Comparison of ENCODE assay signal across 8 cellular contexts in genomic region chr7:69932034-69932628, GRCh38.
DNase-seq lines count a peak whose midpoint lies in the region; ATAC-seq, FAIRE-seq and TF ChIP-seq lines count a peak whose summit lies in the region.

No MANE protein-coding gene starts in this region.

- no peaks in the 10 kb centered on the region for H3K9me3 ChIP-seq in thoracic aorta
- no peaks in the 10 kb centered on the region for H3K9me3 ChIP-seq in effector memory CD4-positive, alpha-beta T cell (ENCODE audit: control insufficient read depth, low read length)

- H3K27me3 ChIP-seq in thoracic aorta (replicated peaks; ENCODE audit: insufficient read depth): no peaks in the 10 kb centered on the region
- no peaks in the 10 kb centered on the region for H3K27me3 ChIP-seq in effector memory CD4-positive, alpha-beta T cell (replicated peaks; ENCODE audit: control insufficient read depth, insufficient read depth, low read length, poor library complexity, severe bottlenecking)

- no peaks in the 10 kb centered on the region for H3K4me1 Mint-ChIP-seq in activated T-helper 17 cell treated with anti-CD3 and anti-CD28 coated beads, Interleukin-2, amount 50 U/mL, for 72 hours

- H3K4me1 ChIP-seq in thoracic aorta (ENCODE audit: control insufficient read depth in 1 of 2, low read depth in 2 of 2): no peaks in the 10 kb centered on the region
- no peaks in the 10 kb centered on the region for H3K4me1 ChIP-seq in effector memory CD4-positive, alpha-beta T cell (ENCODE audit: control insufficient read depth, insufficient read depth, low read length, poor library complexity, severe bottlenecking)

- no peak overlapping the region for H3K27ac Mint-ChIP-seq in activated T-helper 17 cell treated with anti-CD3 and anti-CD28 coated beads, Interleukin-2, amount 50 U/mL, for 72 hours

- FAIRE-seq in D721Med (lab: Jason Lieb, UNC): peak; percentile 38

- H3K36me3 Mint-ChIP-seq in activated T-helper 17 cell treated with anti-CD3 and anti-CD28 coated beads, Interleukin-2, amount 50 U/mL, for 72 hours (ENCODE audit: low read depth): no peaks in the 10 kb centered on the region

- H3K27ac ChIP-seq in VCaP (no peak overlapping the region), thoracic aorta (no peak overlapping the region)
- no peak overlapping the region for H3K27ac ChIP-seq in effector memory CD4-positive, alpha-beta T cell (ENCODE audit: insufficient read depth, low read length, poor library complexity, severe bottlenecking)

- H3K27me3 Mint-ChIP-seq in activated T-helper 17 cell treated with anti-CD3 and anti-CD28 coated beads, Interleukin-2, amount 50 U/mL, for 72 hours: no peaks in the 10 kb centered on the region

- peak; percentile 88 for TF ChIP-seq CTCF in D721Med (IDR thresholded peaks at IDR 0.05; ENCODE audit: insufficient read depth, missing control alignments)
- TF ChIP-seq CTCF in VCaP (conservative IDR thresholded peaks at IDR 0.05): peak; percentile 95
- TF ChIP-seq CTCF in thoracic aorta (IDR thresholded peaks at IDR 0.05): peak; percentile 46

- ATAC-seq in thoracic aorta (ENCODE audit: insufficient number of reproducible peaks, low FRiP score, low read depth): no peak
- ATAC-seq in activated T-helper 17 cell treated with anti-CD3 and anti-CD28 coated beads, Interleukin-2, amount 50 U/mL, for 72 hours (replicated peaks): no peak

- DNase-seq in D721Med (ENCODE audit: insufficient read length, low spot score) (no peak), MV-4-11 (lab: John Stamatoyannopoulos, UW) (peak; percentile 9), iPS-NIHi7 (ENCODE audit: extremely low spot score) (peak; percentile 43), thoracic aorta (ENCODE audit: low spot score) (no peak)
- DNase-seq in stimulated activated CD4-positive, alpha-beta T cell treated with anti-CD3 and anti-CD28 coated beads, Interleukin-1b, Interleukin-23, amount 100 ng/mL, for 48 hours: no peak
- no peak for DNase-seq in effector memory CD4-positive, alpha-beta T cell

- H3K36me3 ChIP-seq in thoracic aorta: no peaks in the 10 kb centered on the region
- no peaks in the 10 kb centered on the region for H3K36me3 ChIP-seq in effector memory CD4-positive, alpha-beta T cell (ENCODE audit: control insufficient read depth, insufficient read depth, low read length)

- no peak overlapping the region for H3K4me3 Mint-ChIP-seq in activated T-helper 17 cell treated with anti-CD3 and anti-CD28 coated beads, Interleukin-2, amount 50 U/mL, for 72 hours

- H3K9me3 Mint-ChIP-seq in activated T-helper 17 cell treated with anti-CD3 and anti-CD28 coated beads, Interleukin-2, amount 50 U/mL, for 72 hours: no peaks in the 10 kb centered on the region

- H3K4me3 ChIP-seq in thoracic aorta: no peak overlapping the region
- H3K4me3 ChIP-seq in effector memory CD4-positive, alpha-beta T cell (ENCODE audit: insufficient read depth, low read depth, low read length, poor library complexity, severe bottlenecking): no peak overlapping the region

Comparison
In these comparisons a context has a peak if more than half of its experiments do, and no peak if none do; other contexts are left out.
1. DNase-seq: peak in MV-4-11 (single experiment) and iPS-NIHi7 (single experiment); none in D721Med (single experiment), thoracic aorta (single experiment), stimulated activated CD4-positive, alpha-beta T cell treated with anti-CD3 and anti-CD28 coated beads, Interleukin-1b, Interleukin-23, amount 100 ng/mL, for 48 hours (single experiment) and effector memory CD4-positive, alpha-beta T cell (0 of 3).
2. Peak in every context shown above with its lines, with median percentiles within 50 percentile points of each other: CTCF ChIP-seq.